Comparison of ENCODE assay signal across 11 cellular contexts in the genomic region with DNA sequence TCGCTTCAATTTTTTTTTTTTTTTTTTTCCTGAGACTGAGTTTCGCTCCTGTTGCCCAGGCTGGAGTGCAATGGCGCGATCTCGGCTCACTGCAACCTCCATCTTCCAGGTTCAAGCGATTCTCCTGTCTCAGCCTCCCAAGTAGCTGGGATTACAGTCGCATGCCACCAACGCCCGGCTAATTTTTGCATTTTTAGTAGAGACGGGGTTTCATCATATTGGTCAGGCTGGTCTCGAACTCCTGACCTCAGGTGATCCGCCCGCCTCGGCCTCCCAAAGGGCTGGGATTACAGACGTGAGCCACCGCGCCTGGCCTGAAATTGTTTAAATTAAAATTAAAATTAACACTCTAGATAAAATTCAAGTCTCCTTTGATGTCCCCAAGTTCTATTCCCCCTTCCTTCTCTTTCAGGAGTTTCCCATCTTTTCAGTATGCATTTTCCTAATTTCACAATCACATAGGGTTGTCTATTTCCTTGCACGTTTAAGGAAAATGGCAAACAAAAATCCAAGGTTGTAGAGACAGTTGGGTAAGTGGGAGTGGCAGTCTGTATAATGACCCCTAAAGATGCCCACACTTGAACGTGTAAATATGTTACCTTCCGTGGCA. TPM values are rescaled to one million over a fixed set of nuclear protein-coding genes. Genes with fewer than 3 reads are reported as not detected.
DNase-seq lines count a peak whose midpoint lies in the region; ATAC-seq and TF ChIP-seq lines count a peak whose summit lies in the region.
"Not testable (repeated sequence)": the region's sequence is repeated elsewhere in the genome, so short reads cannot be mapped to it uniquely, and the experiment has no call there.
"Had no signal": no experiment of that assay in that cellular context is flagged by ENCODE, and none has a peak within 500 bp of the region (broad histone marks: within the 10 kb centered on the region; RNA-seq: fewer than 3 reads in every experiment).

No MANE protein-coding gene starts in this region.

- H3F3A ChIP-seq in PC-3 (ENCODE audit: low read length, unreplicated experiment), result not testable (repeated sequence)

- POLR2A ChIA-PET in CD4-positive, alpha-beta T cell (lab: Charles Lee), result interaction anchor here (0.6 to 8.7 kb wide), 4 partner anchors 8 to 189 kb away, joined by 3 to 157 read pairs (median 57); partner anchors contain the start of genes EEF2K, MOSMO and POLR3E
- POLR2A ChIA-PET in PC-3 (lab: Charles Lee; ENCODE audit: unreplicated experiment); activated CD8-positive, alpha-beta T cell treated with anti-CD3 and anti-CD28 coated beads, Interleukin-2, amount 10 ng/mL, durations not matched to agents 7 days and 5 days (lab: Charles Lee): not testable (repeated sequence)

- peak overlapping the region; percentile 82 for H3K4me3 ChIP-seq in HL-60 (replicated peaks; ENCODE audit: insufficient read depth, low read length)
- H3K4me3 ChIP-seq in PC-3 (ENCODE audit: low read length), result peak overlapping the region; percentile 85
- H3K4me3 ChIP-seq in iPS-15b (ENCODE audit: low read depth, low read length), result peak overlapping the region; percentile 91
- peak overlapping the region; percentile 49 for H3K4me3 ChIP-seq in suprapubic skin

- H3K4me1 ChIP-seq in PC-3 (ENCODE audit: insufficient read depth, low read length), result peaks cover 24% of the 10 kb centered on the region
- not testable (repeated sequence) for H3K4me1 ChIP-seq in iPS-15b (ENCODE audit: control insufficient read depth, insufficient read depth, low read length)
- H3K4me1 ChIP-seq in suprapubic skin, result peaks cover 56% of the 10 kb centered on the region

- DNase-seq in CD4-positive, alpha-beta T cell; PC-3; activated CD8-positive, alpha-beta T cell treated with anti-CD3 and anti-CD28 coated beads, Interleukin-2, amount 10 ng/mL, durations not matched to agents 7 days and 5 days; central memory CD8-positive, alpha-beta T cell (ENCODE audit: low spot score in 2 of 2); suprapubic skin (ENCODE audit: low spot score in 2 of 2): not testable (repeated sequence)
- DNase-seq in HL-60 (ENCODE audit: low read depth in 1 of 2, low spot score in 1 of 2), result peak in 1 of 2 experiments; percentile 51

- not testable (repeated sequence) for TF ChIP-seq CTCF in CD4-positive, alpha-beta T cell (IDR thresholded peaks at IDR 0.05); HL-60 (IDR thresholded peaks at IDR 0.05; ENCODE audit: insufficient read depth, low read length); PC-3 (conservative IDR thresholded peaks at IDR 0.05; ENCODE audit: low read depth, low read length); nephron (IDR thresholded peaks at IDR 0.05; ENCODE audit: unreplicated experiment in 3 of 3); suprapubic skin (IDR thresholded peaks at IDR 0.05)

- peaks cover 13% of the 10 kb centered on the region for H3K9me3 Mint-ChIP-seq in CD4-positive, alpha-beta T cell
- not testable (repeated sequence) for H3K9me3 Mint-ChIP-seq in activated CD8-positive, alpha-beta T cell treated with anti-CD3 and anti-CD28 coated beads, Interleukin-2, amount 10 ng/mL, durations not matched to agents 7 days and 5 days (ENCODE audit: insufficient read depth); nephron
- peaks cover 15% of the 10 kb centered on the region for H3K9me3 Mint-ChIP-seq in central memory CD8-positive, alpha-beta T cell

- H2AFZ ChIP-seq in PC-3 (ENCODE audit: low read length), result peak overlapping the region; percentile 97

- not testable (repeated sequence) for ATAC-seq in CD4-positive, alpha-beta T cell (ENCODE audit: poor library complexity); PC-3; activated CD8-positive, alpha-beta T cell treated with anti-CD3 and anti-CD28 coated beads, Interleukin-2, amount 10 ng/mL, durations not matched to agents 7 days and 5 days; central memory CD8-positive, alpha-beta T cell (replicated peaks; ENCODE audit: extremely low read depth, poor library complexity, severe bottlenecking)

- H3K36me3 ChIP-seq in PC-3 (ENCODE audit: low read depth, low read length); iPS-15b (ENCODE audit: control insufficient read depth, insufficient read depth, low read length); suprapubic skin: not testable (repeated sequence)

- not testable (repeated sequence) for H4K20me1 ChIP-seq in PC-3 (ENCODE audit: low read length)

- CTCF ChIA-PET in CD4-positive, alpha-beta T cell (lab: Charles Lee), result interaction anchor here (0.6 to 1.7 kb wide), 7 partner anchors 8 to 102 kb away, joined by 3 to 7 read pairs (median 6); partner anchors contain the start of genes EEF2K and POLR3E
- CTCF ChIA-PET in PC-3 (lab: Charles Lee), result interaction anchor here (0.7 to 1.8 kb wide), 3 partner anchors 10 to 104 kb away, joined by 5 to 14 read pairs (median 6); partner anchors contain the start of gene EEF2K
- CTCF ChIA-PET in activated CD8-positive, alpha-beta T cell treated with anti-CD3 and anti-CD28 coated beads, Interleukin-2, amount 10 ng/mL, durations not matched to agents 7 days and 5 days (lab: Charles Lee), result interaction anchor here (0.6 to 22.2 kb wide), 18 partner anchors 8 to 493 kb away, joined by 3 to 355 read pairs (median 3); partner anchors contain the start of gene POLR3E

- intact Hi-C loops in CD4-positive, alpha-beta T cell (cut with DNase I, micrococcal nuclease), result loop anchor here in 1 of 2 experiments (5.0 kb wide), 1 partner anchor 46 kb away; no protein-coding TSS in a partner anchor
- intact Hi-C loops in PC-3 (cut with micrococcal nuclease), result loop anchor here (1.0 kb wide), 1 partner anchor 101 kb away; the partner anchor contains the start of gene POLR3E

- peak overlapping the region; percentile 69 for H3K4me3 Mint-ChIP-seq in CD4-positive, alpha-beta T cell
- H3K4me3 Mint-ChIP-seq in activated CD8-positive, alpha-beta T cell treated with anti-CD3 and anti-CD28 coated beads, Interleukin-2, amount 10 ng/mL, durations not matched to agents 7 days and 5 days, result peak overlapping the region; percentile 82
- H3K4me3 Mint-ChIP-seq in central memory CD8-positive, alpha-beta T cell, result peak overlapping the region; percentile 87
- H3K4me3 Mint-ChIP-seq in nephron, result peak overlapping the region; percentile 84 to 85 (median 84)

- H3K27ac ChIP-seq in CD4-positive, alpha-beta T cell (ENCODE audit: low read depth, low read length); HL-60 (replicated peaks); PC-3 (ENCODE audit: low read length); suprapubic skin: not testable (repeated sequence)

- WGBS in suprapubic skin, result 45% methylated on average over 20 of the region's 20 CpGs

- H3K27me3 ChIP-seq in CD4-positive, alpha-beta T cell (ENCODE audit: control insufficient read depth, insufficient read depth, low read length); HL-60 (ENCODE audit: insufficient read depth, poor library complexity, severe bottlenecking); PC-3 (ENCODE audit: low read length); iPS-15b (ENCODE audit: control insufficient read depth, insufficient read depth, low read length); suprapubic skin: not testable (repeated sequence)

- not testable (repeated sequence) for TF ChIP-seq EP300 in suprapubic skin (IDR thresholded peaks at IDR 0.05)

- H3K79me2 ChIP-seq in PC-3 (ENCODE audit: low read length), result not testable (repeated sequence)

- H3K4me1 Mint-ChIP-seq in CD4-positive, alpha-beta T cell (ENCODE audit: low read depth), result peaks cover 46% of the 10 kb centered on the region
- peaks cover 55% of the 10 kb centered on the region for H3K4me1 Mint-ChIP-seq in activated CD8-positive, alpha-beta T cell treated with anti-CD3 and anti-CD28 coated beads, Interleukin-2, amount 10 ng/mL, durations not matched to agents 7 days and 5 days (ENCODE audit: low read depth)
- peaks cover 48% of the 10 kb centered on the region for H3K4me1 Mint-ChIP-seq in central memory CD8-positive, alpha-beta T cell
- H3K4me1 Mint-ChIP-seq in nephron, result peaks cover 18% of the 10 kb centered on the region

- H3K9ac ChIP-seq in PC-3 (ENCODE audit: low read length) (peak overlapping the region; percentile 65), iPS-15b (ENCODE audit: low read depth, low read length) (peak overlapping the region; percentile 71)

- not testable (repeated sequence) for H3K9me3 ChIP-seq in CD4-positive, alpha-beta T cell (ENCODE audit: control insufficient read depth, low read length); PC-3 (ENCODE audit: low read length); iPS-15b (ENCODE audit: control insufficient read depth, insufficient read depth, low read length); suprapubic skin

- H3K9me2 ChIP-seq in PC-3 (replicated peaks; ENCODE audit: low read length), result not testable (repeated sequence)

- TF ChIP-seq POLR2A in suprapubic skin (IDR thresholded peaks at IDR 0.05), result not testable (repeated sequence)

- H3K36me3 Mint-ChIP-seq in CD4-positive, alpha-beta T cell (ENCODE audit: low read depth), result peaks cover 16% of the 10 kb centered on the region
- not testable (repeated sequence) for H3K36me3 Mint-ChIP-seq in activated CD8-positive, alpha-beta T cell treated with anti-CD3 and anti-CD28 coated beads, Interleukin-2, amount 10 ng/mL, durations not matched to agents 7 days and 5 days (ENCODE audit: low read depth); nephron (ENCODE audit: low read depth)
- peaks cover 33% of the 10 kb centered on the region for H3K36me3 Mint-ChIP-seq in central memory CD8-positive, alpha-beta T cell (ENCODE audit: insufficient read depth)

- peak overlapping the region; percentile 83 for H3K4me2 ChIP-seq in PC-3 (ENCODE audit: low read length)

- H3K27ac Mint-ChIP-seq in CD4-positive, alpha-beta T cell, result peak overlapping the region; percentile 96
- not testable (repeated sequence) for H3K27ac Mint-ChIP-seq in activated CD8-positive, alpha-beta T cell treated with anti-CD3 and anti-CD28 coated beads, Interleukin-2, amount 10 ng/mL, durations not matched to agents 7 days and 5 days; central memory CD8-positive, alpha-beta T cell (ENCODE audit: low read depth)
- H3K27ac Mint-ChIP-seq in nephron, result peak overlapping the region in 2 of 3 experiments; percentile 36 to 49

- BruUV-seq in PC-3 (replicated peaks; lab: Mats Ljungman, UMichigan), result not testable (repeated sequence)

- not testable (repeated sequence) for H3K27me3 Mint-ChIP-seq in CD4-positive, alpha-beta T cell; activated CD8-positive, alpha-beta T cell treated with anti-CD3 and anti-CD28 coated beads, Interleukin-2, amount 10 ng/mL, durations not matched to agents 7 days and 5 days (ENCODE audit: low read depth); central memory CD8-positive, alpha-beta T cell; nephron (ENCODE audit: low read depth)

RNA-seq across cellular contexts. Expression of gene EEF2K, which starts 9.4 kb away (rescaled TPM):
- total RNA-seq in CD4-positive, alpha-beta T cell, result 10 to 100 TPM; 10.1 to 13.2 TPM
- total RNA-seq in PC-3 (2014; rRNA removed) (9.1 and 15.0 TPM in 2 replicates), suprapubic skin (100 to 1,000 TPM in 1 of 4 donors, 10 to 100 TPM in 3; 50.9 to 194 (median 73.8) TPM)
- total RNA-seq in activated CD8-positive, alpha-beta T cell treated with anti-CD3 and anti-CD28 coated beads, Interleukin-2, amount 10 ng/mL, durations not matched to agents 7 days and 5 days, result 10 to 100 TPM; 27.7 to 28.9 TPM

RNA-seq across cellular contexts. Expression of gene SDR42E2, which starts 34.4 kb away (rescaled TPM):
- total RNA-seq in CD4-positive, alpha-beta T cell, result 1 to 10 TPM; 1.0 to 1.3 TPM
- total RNA-seq in PC-3 (2014; rRNA removed), result not detected in 2 replicates
- total RNA-seq in activated CD8-positive, alpha-beta T cell treated with anti-CD3 and anti-CD28 coated beads, Interleukin-2, amount 10 ng/mL, durations not matched to agents 7 days and 5 days, result under 1 TPM in 1 of 2 experiments, not detected in 1; 0.16 TPM
- not detected for total RNA-seq in suprapubic skin
- total RNA-seq: LHCN-M2, RPMI7951, smooth muscle cell had no signal
